Comparison of ENCODE assay signal across 8 cellular contexts in genomic region chr15:75620776-75621536, GRCh38. TPM values are rescaled to one million over a fixed set of nuclear protein-coding genes. Genes with fewer than 3 reads are reported as not detected.
DNase-seq lines count a peak whose midpoint lies in the region; ATAC-seq, FAIRE-seq and TF ChIP-seq lines count a peak whose summit lies in the region.

No MANE protein-coding gene starts in this region.

- H3K9me2 ChIP-seq in SK-N-SH = no peaks in the 10 kb centered on the region

- TF ChIP-seq EP300 in SK-N-SH (IDR thresholded peaks at IDR 0.05; ENCODE audit: borderline replicate concordance in 1 of 2, low read depth in 1 of 2, low read length in 1 of 2) (no peak), ovary (IDR thresholded peaks at IDR 0.05) (no peak)

- H3K4me1 ChIP-seq in SK-N-SH (ENCODE audit: control insufficient read depth in 1 of 2, insufficient read depth in 2 of 2, low read depth in 1 of 2, low read length in 1 of 2) (peaks cover 0 to 15% of the 10 kb centered on the region in 2 experiments; a peak in 3 of 4 replicates), fibroblast of lung (ENCODE audit: control insufficient read depth, extremely low read depth, insufficient read depth, low read length) (peaks cover 12% of the 10 kb centered on the region), ovary (ENCODE audit: insufficient read depth) (peaks cover 14% of the 10 kb centered on the region)

- POLR2A ChIA-PET in SK-N-SH (lab: Yijun Ruan, JAX) = no interaction called here

- H3K79me2 ChIP-seq in SK-N-SH (ENCODE audit: insufficient read depth) (peaks cover 30% of the 10 kb centered on the region), fibroblast of lung (ENCODE audit: control insufficient read depth, insufficient read depth, low read length) (peaks cover 2% of the 10 kb centered on the region)

- H4K20me1 ChIP-seq in SK-N-SH (ENCODE audit: insufficient read depth) (no peaks in the 10 kb centered on the region), fibroblast of lung (ENCODE audit: control insufficient read depth, extremely low read depth, insufficient read depth, low read length) (no peaks in the 10 kb centered on the region)

- H3K9me3 ChIP-seq in SK-N-SH = no peaks in the 10 kb centered on the region
- H3K9me3 ChIP-seq in fibroblast of lung (ENCODE audit: control insufficient read depth, insufficient read depth, low read depth, low read length) = no peaks in the 10 kb centered on the region
- no peaks in the 10 kb centered on the region for H3K9me3 ChIP-seq in ovary

- H3K4me2 ChIP-seq in SK-N-SH (peak overlapping the region; percentile 65), fibroblast of lung (ENCODE audit: extremely low read depth, insufficient read depth, low read length) (peak overlapping the region; percentile 79)

- 46% methylated on average over 9 of the region's 9 CpGs for WGBS in SK-N-SH (ENCODE audit: low lambda C conversion rate)
- WGBS in ovary, 3 donors = 5 to 10% (median 9%) methylated on average over 9 of the region's 9 CpGs

- peak overlapping the region; percentile 59; the same call in 1 of the 2 replicates for H3K9ac ChIP-seq in SK-N-SH
- H3K9ac ChIP-seq in fibroblast of lung (ENCODE audit: insufficient read depth, low read length) = peak overlapping the region; percentile 28

- peak; percentile 14 for TF ChIP-seq POLR2A in ovary (IDR thresholded peaks at IDR 0.05)

- H3K9me3 Mint-ChIP-seq in Calu3 (ENCODE audit: low read depth, unreplicated experiment) = no peaks in the 10 kb centered on the region

- TF ChIP-seq RAD21 in SK-N-SH (IDR thresholded peaks at IDR 0.05; ENCODE audit: low read length) = no peak

- peak overlapping the region; percentile 5 for H3K4me3 Mint-ChIP-seq in Calu3 (ENCODE audit: low read depth, unreplicated experiment)

- TF ChIP-seq CTCF in Calu3 (IDR thresholded peaks at IDR 0.05; ENCODE audit: unreplicated experiment) = no peak
- peak; percentile 37 for TF ChIP-seq CTCF in SK-N-SH (IDR thresholded peaks at IDR 0.05)
- peak; percentile 45 to 47 for TF ChIP-seq CTCF in fibroblast of lung (conservative IDR thresholded peaks at IDR 0.05 in 1 of 2, IDR thresholded peaks at IDR 0.05 in 1 of 2; ENCODE audit: low read depth in 1 of 2, low read length in 2 of 2)
- TF ChIP-seq CTCF in ovary (IDR thresholded peaks at IDR 0.05) = peak; percentile 25 to 53 (median 49)
- no peak for TF ChIP-seq CTCF in D721Med (IDR thresholded peaks at IDR 0.05; ENCODE audit: insufficient read depth, missing control alignments)

- peak overlapping the region; percentile 49 for H3K27ac Mint-ChIP-seq in Calu3 (ENCODE audit: unreplicated experiment)

- H2AFZ ChIP-seq in SK-N-SH (ENCODE audit: low read depth) = peak overlapping the region; percentile 73
- no peak overlapping the region for H2AFZ ChIP-seq in fibroblast of lung (ENCODE audit: low read length)

- peaks cover 26% of the 10 kb centered on the region for H3K36me3 Mint-ChIP-seq in Calu3 (ENCODE audit: insufficient read depth, unreplicated experiment)

- no peak for FAIRE-seq in D721Med (lab: Jason Lieb, UNC)

- H3F3A ChIP-seq in SK-N-SH (replicated peaks; ENCODE audit: insufficient read depth) = peaks cover 38% of the 10 kb centered on the region

- H3K36me3 ChIP-seq in SK-N-SH (replicated peaks in 1 of 2; ENCODE audit: control insufficient read depth in 1 of 2, insufficient read depth in 2 of 2, low read length in 1 of 2) = peaks cover 18 to 32% of the 10 kb centered on the region in 2 experiments
- H3K36me3 ChIP-seq in fibroblast of lung (ENCODE audit: control insufficient read depth, insufficient read depth, low read length) = peaks cover 8% of the 10 kb centered on the region
- H3K36me3 ChIP-seq in ovary = no peaks in the 10 kb centered on the region

- intact Hi-C loops in Calu3 (cut with micrococcal nuclease; ENCODE audit: unreplicated experiment) (loop anchor here (5.0 kb wide), 1 partner anchor 44 kb away; the partner anchor contains the start of gene PTPN9), ovary (cut with DNase I) (loop anchor here in 2 of 4 donors (5.0 to 10.0 kb wide), 2 partner anchors 249 to 256 kb away; partner anchors contain the start of gene MAN2C1 (in 1 of the 2))

- peak overlapping the region; percentile 53 to 87 for H3K27ac ChIP-seq in SK-N-SH (ENCODE audit: low read depth in 2 of 2, low read length in 1 of 2)
- H3K27ac ChIP-seq in fibroblast of lung (ENCODE audit: insufficient read depth, low read length) = peak overlapping the region; percentile 69
- H3K27ac ChIP-seq in ovary = peak overlapping the region in 1 of 2 donors; percentile 72

- H3K4me3 ChIP-seq in SK-N-SH (ENCODE audit: low read depth in 2 of 2, low read length in 1 of 2) (peak overlapping the region in 1 of 2 experiments; percentile 9; a peak in 1 of 4 replicates), fibroblast of lung (replicated peaks in 1 of 4; ENCODE audit: control extremely low read depth in 1 of 4, insufficient read depth in 1 of 4, low read depth in 3 of 4, low read length in 4 of 4) (peak overlapping the region in 3 of 4 experiments; percentile 1 to 57 (median 55)), ovary (no peak overlapping the region)

- CTCF ChIA-PET in Calu3 (lab: Charles Lee) = interaction anchor here (0.6 to 1.5 kb wide), 8 partner anchors 18 to 1736 kb away, joined by 3 to 5 read pairs (median 4); partner anchors contain the start of genes PTPN9 and SNX33
- CTCF ChIA-PET in SK-N-SH (lab: Yijun Ruan, JAX) = interaction anchor here (0.8 to 1.3 kb wide), 4 partner anchors 14 to 52 kb away, joined by 3 to 5 read pairs (median 4); no protein-coding TSS in a partner anchor

- H3K27me3 ChIP-seq in SK-N-SH (ENCODE audit: insufficient read depth) (no peaks in the 10 kb centered on the region), fibroblast of lung (ENCODE audit: control insufficient read depth, insufficient read depth, low read length) (no peaks in the 10 kb centered on the region), ovary (no peaks in the 10 kb centered on the region)

- no peaks in the 10 kb centered on the region for H3K27me3 Mint-ChIP-seq in Calu3 (ENCODE audit: unreplicated experiment)

- DNase-seq in Calu3 (peak; percentile 34), SK-N-SH (no peak), fibroblast of lung (ENCODE audit: low read depth in 2 of 2) (peak; percentile 92 to 95), ovary (peak; percentile 75 to 86 (median 79)), D721Med (ENCODE audit: insufficient read length, low spot score) (no peak), T-helper 9 cell (no peak), SHP77 (lab: John Stamatoyannopoulos, UW) (no peak)

- H3K4me1 Mint-ChIP-seq in Calu3 (ENCODE audit: low read depth, unreplicated experiment) = peaks cover 16% of the 10 kb centered on the region

- ATAC-seq in GM21786 (IDR thresholded peaks at IDR 0.05; ENCODE audit: unreplicated experiment) = no peak

- no TSS peak for BruUV-seq in Calu3 (replicated peaks; lab: Mats Ljungman, UMichigan)

TF ChIP-seq in SK-N-SH, 30 proteins besides CTCF, POLR2A, EP300 and RAD21 (continues in another document):
- TF ChIP-seq USF2 (IDR thresholded peaks at IDR 0.05; ENCODE audit: borderline replicate concordance, low read depth, low read length) (no peak), FOXJ3 (CRISPR knock-in tag; IDR thresholded peaks at IDR 0.05) (no peak), YY1 (IDR thresholded peaks at IDR 0.05; ENCODE audit: low read depth) (no peak), NRF1 (IDR thresholded peaks at IDR 0.05; ENCODE audit: low read depth, low read length) (no peak), SIN3A (IDR thresholded peaks at IDR 0.05; ENCODE audit: borderline replicate concordance, low read depth, low read length) (peak; percentile 21; the same call in 1 of the 2 replicates)

RNA-seq across cellular contexts. Expression of gene SNUPN, which starts 4.6 kb away (rescaled TPM):
- total RNA-seq in Calu3 (2022) (24.5 and 28.0 TPM in 2 replicates), fibroblast of lung (31.3 and 32.7 TPM in 2 replicates), ovary (10 to 100 TPM; 20.4 to 34.5 (median 27.5) TPM)
- polyA plus RNA-seq in SK-N-SH (2012; rRNA removed) (31.7 and 36.4 TPM in 2 replicates), fibroblast of lung (32.1 and 35.9 TPM in 2 replicates), ovary (10 to 100 TPM; 29.2 to 35.3 TPM)
- 35.0 and 35.8 TPM in 2 replicates for polyA plus RNA-seq in SK-N-SH (2012; cell fraction: cytosol; rRNA removed)
- 19.0 and 26.1 TPM in 2 replicates for polyA plus RNA-seq in SK-N-SH (2012; cell fraction: nucleus; rRNA removed)
- 24.7 and 30.6 TPM in 2 replicates for polyA plus RNA-seq in fibroblast of lung (2012)
- 4.9 and 13.0 TPM in 2 replicates for polyA minus RNA-seq in fibroblast of lung (ENCODE audit: low replicate concordance)

RNA-seq across cellular contexts. Expression of gene IMP3, which starts 19.1 kb away (rescaled TPM):
- 77.8 and 91.5 TPM in 2 replicates for total RNA-seq in Calu3 (2022)
- polyA plus RNA-seq in SK-N-SH (2012; rRNA removed) = 56.1 and 56.2 TPM in 2 replicates
- 56.4 and 60.8 TPM in 2 replicates for polyA plus RNA-seq in SK-N-SH (2012; cell fraction: cytosol; rRNA removed)
- 37.9 and 42.6 TPM in 2 replicates for polyA plus RNA-seq in SK-N-SH (2012; cell fraction: nucleus; rRNA removed)
- total RNA-seq in fibroblast of lung = 45.1 and 58.6 TPM in 2 replicates
- polyA plus RNA-seq in fibroblast of lung = 34.0 and 48.4 TPM in 2 replicates
- 38.6 and 64.8 TPM in 2 replicates for polyA plus RNA-seq in fibroblast of lung (2012)
- 8.4 and 8.6 TPM in 2 replicates for polyA minus RNA-seq in fibroblast of lung (ENCODE audit: low replicate concordance)
- 100 to 1,000 TPM in 2 of 7 donors, 10 to 100 TPM in 5; 45.1 to 106 (median 59.6) TPM for total RNA-seq in ovary
- 10 to 100 TPM; 47.1 to 51.6 TPM for polyA plus RNA-seq in ovary

RNA-seq across cellular contexts. Expression of gene SNX33, which starts 26.8 kb away (rescaled TPM):
- 23.2 and 24.1 TPM in 2 replicates for total RNA-seq in Calu3 (2022)
- polyA plus RNA-seq in SK-N-SH (2012; rRNA removed) = 7.7 and 8.5 TPM in 2 replicates
- 3.4 and 5.6 TPM in 2 replicates for polyA plus RNA-seq in SK-N-SH (2012; cell fraction: cytosol; rRNA removed)
- 17.6 and 23.7 TPM in 2 replicates for polyA plus RNA-seq in SK-N-SH (2012; cell fraction: nucleus; rRNA removed)
- 19.5 and 24.6 TPM in 2 replicates for total RNA-seq in fibroblast of lung
- polyA plus RNA-seq in fibroblast of lung = 16.1 and 17.5 TPM in 2 replicates
- polyA plus RNA-seq in fibroblast of lung (2012) = 20.9 and 26.8 TPM in 2 replicates
- 58.1 and 71.4 TPM in 2 replicates for polyA minus RNA-seq in fibroblast of lung (ENCODE audit: low replicate concordance)
- 10 to 100 TPM; 16.0 to 37.3 (median 32.3) TPM for total RNA-seq in ovary
- polyA plus RNA-seq in ovary = 10 to 100 TPM; 23.4 to 28.3 TPM

RNA-seq across cellular contexts. Expression of gene PTPN9, which starts 41.8 kb away (rescaled TPM):
- total RNA-seq in Calu3 (2022) (30.8 and 31.1 TPM in 2 replicates), fibroblast of lung (14.6 and 20.6 TPM in 2 replicates), ovary (10 to 100 TPM; 12.2 to 32.4 (median 21.8) TPM)
- polyA plus RNA-seq in SK-N-SH (2012; rRNA removed) (25.9 and 41.1 TPM in 2 replicates), fibroblast of lung (41.6 and 54.1 TPM in 2 replicates), ovary (10 to 100 TPM; 16.9 to 34.8 TPM)
- 27.1 and 31.8 TPM in 2 replicates for polyA plus RNA-seq in SK-N-SH (2012; cell fraction: cytosol; rRNA removed)
- 13.9 and 23.8 TPM in 2 replicates for polyA plus RNA-seq in SK-N-SH (2012; cell fraction: nucleus; rRNA removed)
- polyA plus RNA-seq in fibroblast of lung (2012) = 25.0 and 25.7 TPM in 2 replicates
- polyA minus RNA-seq in fibroblast of lung (ENCODE audit: low replicate concordance) = 76.8 and 126 TPM in 2 replicates

Comparison
In these comparisons a context has a peak if more than half of its experiments do, and no peak if none do; other contexts are left out.
1. DNase-seq: peak in Calu3 (single experiment), fibroblast of lung (2 of 2) and ovary (5 of 5); none in SK-N-SH (single experiment), D721Med (single experiment), T-helper 9 cell (single experiment) and SHP77 (0 of 2).
2. CTCF ChIP-seq: peak in SK-N-SH (single experiment), fibroblast of lung (2 of 2) and ovary (3 of 3); none in Calu3 (single experiment) and D721Med (single experiment).